In genomic region chr10:102376901-102377300, GRCh38 we compare ENCODE assay signal across 29 cellular contexts.
"Had no signal": no experiment of that assay in that cellular context is flagged by ENCODE, and none has a peak within 500 bp of the region (broad histone marks: within the 10 kb centered on the region; RNA-seq: fewer than 3 reads in every experiment).

No MANE protein-coding gene starts in this region.

- FAIRE-seq: urothelium cell line had no signal

- H3K27me3 ChIP-seq: stomach, suprapubic skin, testis, thyroid gland, tibial artery, tibial nerve, transverse colon, upper lobe of left lung, upper lobe of right lung, uterus, vagina had no signal

- H3K4me1 ChIP-seq: stomach, suprapubic skin, testis, thyroid gland, tibial artery, tibial nerve, transverse colon, upper lobe of right lung, uterus, vagina had no signal

- DNase-seq: stimulated activated CD4-positive, alpha-beta T cell treated with anti-CD3 and anti-CD28 coated beads, Interleukin-2, amount 100 ng/mL, for 48 hours; stimulated activated CD4-positive, alpha-beta T cell treated with anti-CD3 and anti-CD28 coated beads, Interleukin-4, amount 100 ng/mL, for 1 hour; stimulated activated CD4-positive, alpha-beta T cell treated with anti-CD3 and anti-CD28 coated beads, Interleukin-4, amount 100 ng/mL, for 24 hours; stimulated activated CD4-positive, alpha-beta T cell treated with anti-CD3 and anti-CD28 coated beads, Interleukin-4, amount 100 ng/mL, for 4 hours; stimulated activated CD8-positive, alpha-beta memory T cell treated with anti-CD3 and anti-CD28 coated beads, Interleukin-4, amount 100 ng/mL, for 48 hours; stimulated activated naive B cell treated with anti-CD40 and anti-IgM and Interleukin-4, amounts not matched to agents 10 μg/mL and 1 μg/mL and 100 μg/mL, for 72 hours; stimulated activated naive CD4-positive, alpha-beta T cell; stimulated activated naive CD4-positive, alpha-beta T cell treated with Interleukin-2 at 50 U/mL for 16 hours; stimulated activated naive CD8-positive, alpha-beta T cell treated with anti-CD3 and anti-CD28 coated beads, Interleukin-15, amount 100 ng/mL, for 72 hours; stimulated activated naive CD8-positive, alpha-beta T cell treated with anti-CD3 and anti-CD28 coated beads, Interleukin-15, Interleukin-2, amounts not matched to agents 100 U/mL and 50 U/mL, for 24 hours; stomach; substantia nigra; testis; thyroid gland; tibial artery; transverse colon; trophoblast cell; upper lobe of left lung; upper lobe of right lung; uterus had no signal

- H3K4me3 Mint-ChIP-seq: stimulated activated effector memory CD8-positive, alpha-beta T cell treated with anti-CD3 and anti-CD28 coated beads, Interleukin-12 subunit alpha, Interleukin-12 subunit beta, amount 100 ng/mL, for 72 hours; stimulated activated memory B cell treated with anti-CD40 and anti-IgM and Interleukin-4, amounts not matched to agents 10 μg/mL and 1 μg/mL and 100 μg/mL, for 72 hours; stimulated activated naive B cell treated with anti-CD40 and anti-IgM and Interleukin-4, amounts not matched to agents 10 μg/mL and 1 μg/mL and 100 μg/mL, for 72 hours; stimulated activated naive CD8-positive, alpha-beta T cell treated with anti-CD3 and anti-CD28 coated beads, Interleukin-15, amount 100 ng/mL, for 72 hours; stimulated activated naive CD8-positive, alpha-beta T cell treated with anti-CD3 and anti-CD28 coated beads, Interleukin-15, Interleukin-2, amounts not matched to agents 100 ng/mL and 50 ng/mL, for 24 hours; type B pancreatic cell had no signal

- H3K9me3 ChIP-seq: stomach, suprapubic skin, testis, thoracic aorta, thyroid gland, tibial artery, tibial nerve, transverse colon, upper lobe of left lung, upper lobe of right lung, uterus, vagina had no signal

- H3K36me3 ChIP-seq: uterus had no signal

- H3K27ac ChIP-seq: stomach, suprapubic skin, testis, thoracic aorta, thyroid gland, tibial artery, tibial nerve, transverse colon, upper lobe of left lung, upper lobe of right lung, uterus, vagina had no signal

- H3K27ac Mint-ChIP-seq: stimulated activated memory B cell treated with anti-CD40 and anti-IgM and Interleukin-4, amounts not matched to agents 10 μg/mL and 1 μg/mL and 100 μg/mL, for 72 hours; stimulated activated naive CD8-positive, alpha-beta T cell treated with anti-CD3 and anti-CD28 coated beads, Interleukin-15, Interleukin-2, amounts not matched to agents 100 ng/mL and 50 ng/mL, for 24 hours; type B pancreatic cell had no signal

- H3K4me1 Mint-ChIP-seq: stimulated activated effector memory CD8-positive, alpha-beta T cell treated with anti-CD3 and anti-CD28 coated beads, Interleukin-12 subunit alpha, Interleukin-12 subunit beta, amount 100 ng/mL, for 72 hours; stimulated activated memory B cell treated with anti-CD40 and anti-IgM and Interleukin-4, amounts not matched to agents 10 μg/mL and 1 μg/mL and 100 μg/mL, for 72 hours; stimulated activated naive B cell treated with anti-CD40 and anti-IgM and Interleukin-4, amounts not matched to agents 10 μg/mL and 1 μg/mL and 100 μg/mL, for 72 hours; stimulated activated naive CD8-positive, alpha-beta T cell treated with anti-CD3 and anti-CD28 coated beads, Interleukin-15, amount 100 ng/mL, for 72 hours had no signal

- ATAC-seq: stimulated activated effector memory CD8-positive, alpha-beta T cell treated with anti-CD3 and anti-CD28 coated beads, Interleukin-12 subunit alpha, Interleukin-12 subunit beta, amount 100 ng/mL, for 72 hours; stimulated activated memory B cell treated with anti-CD40 and anti-IgM and Interleukin-4, amounts not matched to agents 10 μg/mL and 1 μg/mL and 100 μg/mL, for 72 hours; stimulated activated naive B cell treated with anti-CD40 and anti-IgM and Interleukin-4, amounts not matched to agents 10 μg/mL and 1 μg/mL and 100 μg/mL, for 72 hours; stimulated activated naive CD8-positive, alpha-beta T cell treated with anti-CD3 and anti-CD28 coated beads, Interleukin-15, amount 100 ng/mL, for 72 hours; stimulated activated naive CD8-positive, alpha-beta T cell treated with anti-CD3 and anti-CD28 coated beads, Interleukin-15, Interleukin-2, amounts not matched to agents 100 U/mL and 50 U/mL, for 24 hours; upper lobe of right lung had no signal

- H3K4me3 ChIP-seq: stomach, suprapubic skin, testis, thoracic aorta, thyroid gland, tibial artery, tibial nerve, transverse colon, upper lobe of left lung, upper lobe of right lung, uterus, vagina had no signal

- H3K27me3 Mint-ChIP-seq: stimulated activated memory B cell treated with anti-CD40 and anti-IgM and Interleukin-4, amounts not matched to agents 10 μg/mL and 1 μg/mL and 100 μg/mL, for 72 hours; stimulated activated naive B cell treated with anti-CD40 and anti-IgM and Interleukin-4, amounts not matched to agents 10 μg/mL and 1 μg/mL and 100 μg/mL, for 72 hours; stimulated activated naive CD8-positive, alpha-beta T cell treated with anti-CD3 and anti-CD28 coated beads, Interleukin-15, amount 100 ng/mL, for 72 hours; stimulated activated naive CD8-positive, alpha-beta T cell treated with anti-CD3 and anti-CD28 coated beads, Interleukin-15, Interleukin-2, amounts not matched to agents 100 ng/mL and 50 ng/mL, for 24 hours; type B pancreatic cell had no signal

- H3K9me3 Mint-ChIP-seq: stimulated activated effector memory CD8-positive, alpha-beta T cell treated with anti-CD3 and anti-CD28 coated beads, Interleukin-12 subunit alpha, Interleukin-12 subunit beta, amount 100 ng/mL, for 72 hours; stimulated activated memory B cell treated with anti-CD40 and anti-IgM and Interleukin-4, amounts not matched to agents 10 μg/mL and 1 μg/mL and 100 μg/mL, for 72 hours; stimulated activated naive B cell treated with anti-CD40 and anti-IgM and Interleukin-4, amounts not matched to agents 10 μg/mL and 1 μg/mL and 100 μg/mL, for 72 hours; stimulated activated naive CD8-positive, alpha-beta T cell treated with anti-CD3 and anti-CD28 coated beads, Interleukin-15, amount 100 ng/mL, for 72 hours; stimulated activated naive CD8-positive, alpha-beta T cell treated with anti-CD3 and anti-CD28 coated beads, Interleukin-15, Interleukin-2, amounts not matched to agents 100 ng/mL and 50 ng/mL, for 24 hours; type B pancreatic cell had no signal
